In the genomic region with DNA sequence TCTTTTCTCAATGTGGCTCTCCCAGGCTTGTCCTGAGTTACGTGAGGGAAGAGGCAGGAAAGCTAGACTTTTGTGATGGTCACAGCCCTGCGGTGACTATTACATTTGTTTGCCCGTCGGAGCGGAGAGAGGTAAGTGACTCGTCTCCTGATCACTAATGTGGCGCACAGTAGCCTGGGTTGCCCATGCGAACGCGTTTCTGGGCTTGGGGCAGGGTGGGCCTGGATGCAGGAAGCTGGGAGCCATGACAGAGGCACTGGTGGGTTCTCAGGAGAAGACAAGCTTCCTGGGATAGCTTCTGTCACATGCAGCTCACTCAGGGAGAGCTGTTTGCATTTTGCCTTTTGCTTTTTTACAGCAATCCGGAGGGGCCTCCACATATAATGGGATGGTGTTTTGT, we compare ENCODE assay signal across 14 cellular contexts.
A peak's percentile ranks its signal among the peaks of the same experiment; 100 is the strongest.
DNase-seq lines count a peak whose midpoint lies in the region; ATAC-seq and TF ChIP-seq lines count a peak whose summit lies in the region.
"Had no signal": no experiment of that assay in that cellular context is flagged by ENCODE, and none has a peak within 500 bp of the region (broad histone marks: within the 10 kb centered on the region; RNA-seq: fewer than 3 reads in every experiment).

No MANE protein-coding gene starts in this region.

- H3K4me3 ChIP-seq in GM23248 = no peak overlapping the region
- no peak overlapping the region for H3K4me3 ChIP-seq in skeletal muscle satellite cell (ENCODE audit: low read length)

- in situ Hi-C loops in GM23248 (cut with MboI) = no loop called here

- no peak overlapping the region for H3K27ac Mint-ChIP-seq in WTC11

- no peaks in the 10 kb centered on the region for H4K20me1 ChIP-seq in GM23248 (ENCODE audit: insufficient read depth)

- H2AFZ ChIP-seq in GM23248 = no peak overlapping the region

- no peaks in the 10 kb centered on the region for H3K27me3 ChIP-seq in GM23248 (replicated peaks; ENCODE audit: insufficient read depth)
- no peaks in the 10 kb centered on the region for H3K27me3 ChIP-seq in skeletal muscle satellite cell (ENCODE audit: control insufficient read depth, insufficient read depth, low read length)

- TF ChIP-seq POLR2A in GM18505 (IDR thresholded peaks at IDR 0.05; ENCODE audit: borderline replicate concordance, extremely low read depth, insufficient read depth, insufficient read length) = no peak

- CTCF ChIA-PET in WTC11 (lab: Charles Lee) = interaction anchor here (1.3 kb wide), 1 partner anchor 166 kb away, joined by 5 read pairs; no protein-coding TSS in a partner anchor

- no peaks in the 10 kb centered on the region for H3K27me3 Mint-ChIP-seq in WTC11 (ENCODE audit: low read depth)

- peaks cover 58% of the 10 kb centered on the region for H3K36me3 Mint-ChIP-seq in WTC11

- no peak for DNase-seq in GM23248
- DNase-seq in astrocyte of the hippocampus (ENCODE audit: low read depth, low spot score) = peak; percentile 20
- DNase-seq in kidney tubule cell (ENCODE audit: low spot score) = peak; percentile 74
- DNase-seq in amygdala (lab: John Stamatoyannopoulos, UW) = no peak
- no peak for DNase-seq in OCI-M1 (lab: John Stamatoyannopoulos, UW)
- no peak for DNase-seq in WTC11 (ENCODE audit: low spot score)
- DNase-seq: activated CD4-positive, alpha-beta T cell treated with anti-CD3 and anti-CD28 coated beads for 1 hour; activated naive CD4-positive, alpha-beta T cell treated with Interleukin-2 at 50 U/mL for 16 hours; effector memory CD4-positive, alpha-beta T cell; NCI-H446; SIG-M5 had no signal

- H3K9me3 Mint-ChIP-seq in WTC11 = no peaks in the 10 kb centered on the region

- H3K9me2 ChIP-seq in GM23248 (ENCODE audit: insufficient read depth) = no peaks in the 10 kb centered on the region

- peak overlapping the region; percentile 67 for H3K27ac ChIP-seq in GM23248

- peaks cover 18% of the 10 kb centered on the region for H3K4me1 ChIP-seq in GM23248 (ENCODE audit: insufficient read depth)
- H3K4me1 ChIP-seq in skeletal muscle satellite cell (ENCODE audit: control insufficient read depth, insufficient read depth, low read length) = peaks cover 30% of the 10 kb centered on the region

- H3K4me3 Mint-ChIP-seq in WTC11 = no peak overlapping the region

- H3K4me1 Mint-ChIP-seq in WTC11 = no peaks in the 10 kb centered on the region

- H3K4me2 ChIP-seq in GM23248 (ENCODE audit: unreplicated experiment) = no peak overlapping the region
- peak overlapping the region; percentile 29 for H3K4me2 ChIP-seq in skeletal muscle satellite cell (ENCODE audit: low read length)

- H3F3A ChIP-seq in GM23248 (ENCODE audit: insufficient read depth) = peaks cover 8% of the 10 kb centered on the region

- POLR2A ChIA-PET in WTC11 (lab: Charles Lee) = no interaction called here

- ATAC-seq in GM18505 (IDR thresholded peaks at IDR 0.05; ENCODE audit: unreplicated experiment) = no peak
- no peak for ATAC-seq in WTC11
- ATAC-seq: HCT116 had no signal

- WGBS in GM23248 (ENCODE audit: low coverage in 1 of 2, low lambda C conversion rate in 2 of 2, missing lambda C conversion rate in 2 of 2), 2 experiments = 86% methylated on average over 11 of the region's 11 CpGs

- no peak for TF ChIP-seq CTCF in WTC11 (IDR thresholded peaks at IDR 0.05)

- H3K36me3 ChIP-seq in GM23248 (ENCODE audit: low read depth) (no peaks in the 10 kb centered on the region; the same call in 1 of the 2 replicates), skeletal muscle satellite cell (ENCODE audit: insufficient read depth, low read length) (peaks cover 65% of the 10 kb centered on the region)

- H3K9ac ChIP-seq in GM23248 (no peak overlapping the region), skeletal muscle satellite cell (ENCODE audit: low read depth, low read length) (peak overlapping the region; percentile 42)

- H3K9me3 ChIP-seq in GM23248 (ENCODE audit: low read depth) (no peaks in the 10 kb centered on the region), skeletal muscle satellite cell (replicated peaks; ENCODE audit: low read length) (no peaks in the 10 kb centered on the region)

- H3K79me2 ChIP-seq in GM23248 (ENCODE audit: insufficient read depth) = no peaks in the 10 kb centered on the region

TF ChIP-seq in WTC11, 78 proteins besides CTCF, POLR2A, EP300 and RAD21 (continues in another document):
- TF ChIP-seq OVOL2 (CRISPR knock-in tag; IDR thresholded peaks at IDR 0.05; ENCODE audit: borderline replicate concordance) (no peak), NR2C2 (CRISPR knock-in tag; IDR thresholded peaks at IDR 0.05) (no peak), ETV6 (CRISPR knock-in tag; IDR thresholded peaks at IDR 0.05) (no peak), ARID4B (CRISPR knock-in tag; IDR thresholded peaks at IDR 0.05; ENCODE audit: borderline replicate concordance) (no peak), ZNF232 (CRISPR knock-in tag; IDR thresholded peaks at IDR 0.05) (no peak), NFE2L1 (CRISPR knock-in tag; IDR thresholded peaks at IDR 0.05) (no peak), NR3C1 (CRISPR knock-in tag; conservative IDR thresholded peaks at IDR 0.05; ENCODE audit: low read depth) (no peak), SP1 (CRISPR knock-in tag; conservative IDR thresholded peaks at IDR 0.05) (no peak), ZNF219 (CRISPR knock-in tag; IDR thresholded peaks at IDR 0.05; ENCODE audit: borderline replicate concordance) (no peak), ZMAT4 (CRISPR knock-in tag; IDR thresholded peaks at IDR 0.05) (no peak), IRF1 (CRISPR knock-in tag; IDR thresholded peaks at IDR 0.05) (no peak)
- TF ChIP-seq, protein P1, sequence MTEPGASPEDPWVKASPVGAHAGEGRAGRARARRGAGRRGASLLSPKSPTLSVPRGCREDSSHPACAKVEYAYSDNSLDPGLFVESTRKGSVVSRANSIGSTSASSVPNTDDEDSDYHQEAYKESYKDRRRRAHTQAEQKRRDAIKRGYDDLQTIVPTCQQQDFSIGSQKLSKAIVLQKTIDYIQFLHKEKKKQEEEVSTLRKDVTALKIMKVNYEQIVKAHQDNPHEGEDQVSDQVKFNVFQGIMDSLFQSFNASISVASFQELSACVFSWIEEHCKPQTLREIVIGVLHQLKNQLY (CRISPR knock-in tag; IDR thresholded peaks at IDR 0.05) = no peak
- TF ChIP-seq, protein P2, sequence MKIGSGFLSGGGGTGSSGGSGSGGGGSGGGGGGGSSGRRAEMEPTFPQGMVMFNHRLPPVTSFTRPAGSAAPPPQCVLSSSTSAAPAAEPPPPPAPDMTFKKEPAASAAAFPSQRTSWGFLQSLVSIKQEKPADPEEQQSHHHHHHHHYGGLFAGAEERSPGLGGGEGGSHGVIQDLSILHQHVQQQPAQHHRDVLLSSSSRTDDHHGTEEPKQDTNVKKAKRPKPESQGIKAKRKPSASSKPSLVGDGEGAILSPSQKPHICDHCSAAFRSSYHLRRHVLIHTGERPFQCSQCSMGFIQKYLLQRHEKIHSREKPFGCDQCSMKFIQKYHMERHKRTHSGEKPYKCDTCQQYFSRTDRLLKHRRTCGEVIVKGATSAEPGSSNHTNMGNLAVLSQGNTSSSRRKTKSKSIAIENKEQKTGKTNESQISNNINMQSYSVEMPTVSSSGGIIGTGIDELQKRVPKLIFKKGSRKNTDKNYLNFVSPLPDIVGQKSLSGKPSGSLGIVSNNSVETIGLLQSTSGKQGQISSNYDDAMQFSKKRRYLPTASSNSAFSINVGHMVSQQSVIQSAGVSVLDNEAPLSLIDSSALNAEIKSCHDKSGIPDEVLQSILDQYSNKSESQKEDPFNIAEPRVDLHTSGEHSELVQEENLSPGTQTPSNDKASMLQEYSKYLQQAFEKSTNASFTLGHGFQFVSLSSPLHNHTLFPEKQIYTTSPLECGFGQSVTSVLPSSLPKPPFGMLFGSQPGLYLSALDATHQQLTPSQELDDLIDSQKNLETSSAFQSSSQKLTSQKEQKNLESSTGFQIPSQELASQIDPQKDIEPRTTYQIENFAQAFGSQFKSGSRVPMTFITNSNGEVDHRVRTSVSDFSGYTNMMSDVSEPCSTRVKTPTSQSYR (CRISPR knock-in tag; IDR thresholded peaks at IDR 0.05) = no peak

Comparison
In these comparisons a context has a peak if more than half of its experiments do, and no peak if none do; other contexts are left out.
1. DNase-seq: peak in astrocyte of the hippocampus (single experiment) and kidney tubule cell (single experiment); none in GM23248 (single experiment), amygdala (0 of 56), OCI-M1 (single experiment) and WTC11 (single experiment).